ENCODE assay signal across 1 cellular context in genomic region chr9:132748450-132748849, GRCh38.
TF ChIP-seq lines count a peak whose summit lies in the region.

No MANE protein-coding gene starts in this region.

TF ChIP-seq in IMR-90, 13 proteins besides CTCF, POLR2A, EP300 and RAD21 (continued from another document):
- TF ChIP-seq ELK1 (IDR thresholded peaks at IDR 0.05; ENCODE audit: borderline replicate concordance, low read depth, low read length) (no peak), SMC3 (IDR thresholded peaks at IDR 0.05; ENCODE audit: low read depth, low read length) (no peak), USF2 (IDR thresholded peaks at IDR 0.05; ENCODE audit: low read depth, low read length) (no peak; the same call in 1 of the 2 replicates), FOS (IDR thresholded peaks at IDR 0.05; ENCODE audit: low read depth, low read length) (no peak)
